ENCODE assay signal across 1 cellular context in the genomic region with DNA sequence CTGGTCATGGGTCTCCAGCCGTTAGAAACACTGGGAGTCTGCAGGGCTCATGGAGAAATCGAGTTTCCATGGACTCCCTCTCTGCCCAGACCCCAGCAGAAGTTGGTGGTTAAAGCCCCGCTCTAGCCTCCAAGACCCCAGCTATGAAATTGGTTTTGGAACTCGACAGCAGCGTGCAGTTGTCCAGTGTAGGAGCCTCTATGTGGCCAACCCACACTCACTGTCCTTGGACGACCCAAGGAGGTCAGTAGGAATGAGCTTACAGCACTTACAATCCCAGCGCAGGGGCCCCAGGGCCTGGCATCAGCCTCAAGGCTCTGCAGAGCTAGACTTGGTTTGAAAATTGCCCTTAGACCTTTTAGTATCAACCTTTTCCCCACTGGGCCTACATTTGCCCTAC.
TF ChIP-seq lines count a peak whose summit lies in the region.

No MANE protein-coding gene starts in this region.

TF ChIP-seq in SK-N-SH, 30 proteins besides CTCF, POLR2A, EP300 and RAD21 (continued from another document):
- TF ChIP-seq FOSL2 (IDR thresholded peaks at IDR 0.05; ENCODE audit: borderline replicate concordance, low read depth): no peak
- TF ChIP-seq, protein P1, sequence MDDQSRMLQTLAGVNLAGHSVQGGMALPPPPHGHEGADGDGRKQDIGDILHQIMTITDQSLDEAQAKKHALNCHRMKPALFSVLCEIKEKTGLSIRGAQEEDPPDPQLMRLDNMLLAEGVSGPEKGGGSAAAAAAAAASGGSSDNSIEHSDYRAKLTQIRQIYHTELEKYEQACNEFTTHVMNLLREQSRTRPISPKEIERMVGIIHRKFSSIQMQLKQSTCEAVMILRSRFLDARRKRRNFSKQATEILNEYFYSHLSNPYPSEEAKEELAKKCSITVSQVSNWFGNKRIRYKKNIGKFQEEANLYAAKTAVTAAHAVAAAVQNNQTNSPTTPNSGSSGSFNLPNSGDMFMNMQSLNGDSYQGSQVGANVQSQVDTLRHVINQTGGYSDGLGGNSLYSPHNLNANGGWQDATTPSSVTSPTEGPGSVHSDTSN (IDR thresholded peaks at IDR 0.05): no peak
TF ChIP-seq in SK-N-SH: peak in this region for 0.
